12 cellular contexts compared by ENCODE assay signal in the genomic region with DNA sequence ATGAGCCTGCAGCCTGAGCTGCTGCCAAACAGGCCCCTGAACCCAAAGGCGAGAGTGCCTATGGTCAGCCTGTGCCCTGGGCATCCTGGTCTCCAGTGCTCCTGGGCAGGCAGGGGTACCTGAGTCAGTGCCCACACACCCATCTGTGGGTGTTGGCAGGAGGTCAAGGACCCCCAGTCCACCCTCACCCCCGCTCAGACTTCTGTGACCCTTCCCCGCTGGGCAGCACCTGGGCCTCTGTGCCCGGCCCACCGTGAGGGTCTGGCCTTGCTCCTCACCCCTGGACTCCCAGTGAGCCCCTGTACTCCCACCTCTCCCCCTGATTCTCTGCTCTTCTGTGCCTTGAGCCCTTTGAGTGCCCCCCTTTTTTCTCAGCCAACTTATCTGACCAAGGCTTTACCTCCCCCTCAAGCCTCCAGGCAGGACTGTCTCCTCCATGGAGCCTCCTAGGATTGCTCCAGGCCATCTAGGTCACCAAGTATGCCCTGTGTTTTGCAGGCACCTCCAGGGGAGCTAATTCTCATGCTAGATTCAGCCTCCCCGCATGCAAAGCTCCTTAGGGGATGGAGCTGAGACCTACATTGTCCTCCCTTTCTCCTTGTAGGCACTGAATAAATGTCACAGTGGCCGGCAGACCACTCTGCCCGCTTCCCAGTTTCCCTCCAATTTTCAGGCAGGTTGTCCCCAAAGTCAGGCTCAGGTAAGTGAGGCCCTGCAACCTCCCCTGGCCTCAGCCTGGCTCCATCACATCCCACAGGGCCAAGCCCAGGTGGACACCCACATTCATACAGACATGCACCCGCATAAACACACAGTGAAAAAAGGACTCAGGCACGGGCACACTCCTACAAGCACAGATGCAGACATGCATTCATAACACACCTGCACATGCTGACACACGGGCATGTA.
DNase-seq lines count a peak whose midpoint lies in the region; ATAC-seq and TF ChIP-seq lines count a peak whose summit lies in the region.
"Had no signal": no experiment of that assay in that cellular context is flagged by ENCODE, and none has a peak within 500 bp of the region (broad histone marks: within the 10 kb centered on the region; RNA-seq: fewer than 3 reads in every experiment).

No MANE protein-coding gene starts in this region.

- CTCF ChIA-PET in HEK293 (lab: Yijun Ruan, JAX): interaction anchor here (0.6 to 11.4 kb wide), 10 partner anchors 9 to 122 kb away, joined by 3 to 85 read pairs (median 4); no protein-coding TSS in a partner anchor

- H3K9me3 ChIP-seq in HEK293 (ENCODE audit: control insufficient read depth, insufficient read depth, low read depth, low read length) (no peaks in the 10 kb centered on the region), SU-DHL-6 (ENCODE audit: insufficient read depth, low read length) (no peaks in the 10 kb centered on the region), iPS-15b (ENCODE audit: control insufficient read depth, insufficient read depth, low read length) (no peaks in the 10 kb centered on the region)
- H3K9me3 ChIP-seq: colonic mucosa, MG63, ovary had no signal

- POLR2A ChIA-PET in HEK293 (lab: Yijun Ruan, JAX): interaction anchor here (1.0 to 1.2 kb wide), 3 partner anchors 9 to 28 kb away, joined by 3 to 8 read pairs (median 4); a partner anchor contains a TSS

- H3K36me3 ChIP-seq in HEK293 (ENCODE audit: control insufficient read depth in 2 of 2, insufficient read depth in 1 of 2, low read length in 2 of 2): no peaks in the 10 kb centered on the region
- H3K36me3 ChIP-seq in SU-DHL-6 (ENCODE audit: low read length): no peaks in the 10 kb centered on the region
- peaks cover 2% of the 10 kb centered on the region for H3K36me3 ChIP-seq in iPS-15b (ENCODE audit: control insufficient read depth, insufficient read depth, low read length)
- H3K36me3 ChIP-seq: colonic mucosa, MG63, ovary had no signal

- H2AFZ ChIP-seq in SU-DHL-6 (ENCODE audit: low read depth, low read length, severe bottlenecking): no peak overlapping the region

- no peaks in the 10 kb centered on the region for H3K36me3 Mint-ChIP-seq in stimulated activated naive B cell treated with anti-CD40 and anti-IgM and Interleukin-4, amounts not matched to agents 10 μg/mL and 1 μg/mL and 100 μg/mL, for 72 hours

- peaks cover 45 to 54% of the 10 kb centered on the region in 2 donors for H3K4me1 Mint-ChIP-seq in stimulated activated naive B cell treated with anti-CD40 and anti-IgM and Interleukin-4, amounts not matched to agents 10 μg/mL and 1 μg/mL and 100 μg/mL, for 72 hours
- H3K4me1 Mint-ChIP-seq: activated T-helper 17 cell treated with anti-CD3 and anti-CD28 coated beads, Interleukin-2, amount 50 U/mL, for 72 hours had no signal

- H3K4me1 ChIP-seq in HEK293 (ENCODE audit: control insufficient read depth, insufficient read depth, low read length) (peaks cover 3% of the 10 kb centered on the region), iPS-15b (ENCODE audit: control insufficient read depth, insufficient read depth, low read length) (peaks cover 7% of the 10 kb centered on the region)
- H3K4me1 ChIP-seq: colonic mucosa had no signal

- H3K9ac ChIP-seq in SU-DHL-6 (ENCODE audit: low read length) (peak overlapping the region; percentile 96), iPS-15b (ENCODE audit: low read depth, low read length) (no peak overlapping the region)

- no peaks in the 10 kb centered on the region for H3K9me3 Mint-ChIP-seq in stimulated activated naive B cell treated with anti-CD40 and anti-IgM and Interleukin-4, amounts not matched to agents 10 μg/mL and 1 μg/mL and 100 μg/mL, for 72 hours
- H3K9me3 Mint-ChIP-seq: activated T-helper 17 cell treated with anti-CD3 and anti-CD28 coated beads, Interleukin-2, amount 50 U/mL, for 72 hours had no signal

- peak overlapping the region; percentile 94 for H3K4me2 ChIP-seq in SU-DHL-6 (ENCODE audit: low read depth, low read length, poor library complexity, severe bottlenecking)

- TF ChIP-seq CTCF in HEK293 (tag by site-specific recombination; IDR thresholded peaks at IDR 0.05) (no peak), SU-DHL-6 (IDR thresholded peaks at IDR 0.05; ENCODE audit: insufficient read depth, low read length, poor library complexity, severe bottlenecking) (no peak)

- H4K20me1 ChIP-seq in SU-DHL-6 (ENCODE audit: low read depth, low read length): no peaks in the 10 kb centered on the region

- no peak for DNase-seq in stimulated activated naive B cell treated with anti-CD40 and anti-IgM and Interleukin-4, amounts not matched to agents 10 μg/mL and 1 μg/mL and 100 μg/mL, for 72 hours
- no peak for DNase-seq in NOMO-1 treated with dmso at 0.1 percent for 144 hours (lab: John Stamatoyannopoulos, UW; ENCODE audit: unreplicated experiment)
- DNase-seq: NCI-H524 treated with DMSO at 0.1 percent for 48 hours had no signal

- H3K27ac ChIP-seq in HEK293 (ENCODE audit: extremely low read depth, low read depth, low read length): no peak overlapping the region
- H3K27ac ChIP-seq in SU-DHL-6 (ENCODE audit: low read depth, low read length): peak overlapping the region; percentile 94
- H3K27ac ChIP-seq: colonic mucosa, ovary had no signal

- peaks cover 44% of the 10 kb centered on the region for H3F3A ChIP-seq in SU-DHL-6 (ENCODE audit: insufficient read depth)

- H3K27me3 ChIP-seq in SU-DHL-6 (ENCODE audit: low read length) (no peaks in the 10 kb centered on the region), iPS-15b (ENCODE audit: control insufficient read depth, insufficient read depth, low read length) (no peaks in the 10 kb centered on the region)
- H3K27me3 ChIP-seq: colonic mucosa, MG63, ovary had no signal

- H3K4me3 ChIP-seq in HEK293 (ENCODE audit: low read depth, low read length) (no peak overlapping the region), SU-DHL-6 (ENCODE audit: insufficient read depth, low read length, poor library complexity, severe bottlenecking) (peak overlapping the region; percentile 64), iPS-15b (ENCODE audit: low read depth, low read length) (peak overlapping the region; percentile 33)
- H3K4me3 ChIP-seq: colonic mucosa, MG63, ovary had no signal

- peak overlapping the region; percentile 90 for H3K27ac Mint-ChIP-seq in stimulated activated naive B cell treated with anti-CD40 and anti-IgM and Interleukin-4, amounts not matched to agents 10 μg/mL and 1 μg/mL and 100 μg/mL, for 72 hours
- H3K27ac Mint-ChIP-seq: activated T-helper 17 cell treated with anti-CD3 and anti-CD28 coated beads, Interleukin-2, amount 50 U/mL, for 72 hours had no signal

- H3K4me3 Mint-ChIP-seq in stimulated activated naive B cell treated with anti-CD40 and anti-IgM and Interleukin-4, amounts not matched to agents 10 μg/mL and 1 μg/mL and 100 μg/mL, for 72 hours: peak overlapping the region; percentile 74 to 81
- H3K4me3 Mint-ChIP-seq: activated T-helper 17 cell treated with anti-CD3 and anti-CD28 coated beads, Interleukin-2, amount 50 U/mL, for 72 hours had no signal

- H3K79me2 ChIP-seq in SU-DHL-6 (ENCODE audit: insufficient read depth, low read length): peaks cover 37% of the 10 kb centered on the region

- no peaks in the 10 kb centered on the region for H3K27me3 Mint-ChIP-seq in stimulated activated naive B cell treated with anti-CD40 and anti-IgM and Interleukin-4, amounts not matched to agents 10 μg/mL and 1 μg/mL and 100 μg/mL, for 72 hours

- H3K9me2 ChIP-seq in SU-DHL-6 (replicated peaks; ENCODE audit: insufficient read depth, low read length): no peaks in the 10 kb centered on the region

- no peak for ATAC-seq in stimulated activated naive B cell treated with anti-CD40 and anti-IgM and Interleukin-4, amounts not matched to agents 10 μg/mL and 1 μg/mL and 100 μg/mL, for 72 hours (replicated peaks)
- ATAC-seq in GM18909 (IDR thresholded peaks at IDR 0.05; ENCODE audit: poor library complexity, unreplicated experiment) (no peak), HG02588 (IDR thresholded peaks at IDR 0.05; ENCODE audit: unreplicated experiment) (no peak)

TF ChIP-seq in HEK293, 187 proteins besides CTCF, POLR2A, EP300 and RAD21:
- TF ChIP-seq, protein P1, sequence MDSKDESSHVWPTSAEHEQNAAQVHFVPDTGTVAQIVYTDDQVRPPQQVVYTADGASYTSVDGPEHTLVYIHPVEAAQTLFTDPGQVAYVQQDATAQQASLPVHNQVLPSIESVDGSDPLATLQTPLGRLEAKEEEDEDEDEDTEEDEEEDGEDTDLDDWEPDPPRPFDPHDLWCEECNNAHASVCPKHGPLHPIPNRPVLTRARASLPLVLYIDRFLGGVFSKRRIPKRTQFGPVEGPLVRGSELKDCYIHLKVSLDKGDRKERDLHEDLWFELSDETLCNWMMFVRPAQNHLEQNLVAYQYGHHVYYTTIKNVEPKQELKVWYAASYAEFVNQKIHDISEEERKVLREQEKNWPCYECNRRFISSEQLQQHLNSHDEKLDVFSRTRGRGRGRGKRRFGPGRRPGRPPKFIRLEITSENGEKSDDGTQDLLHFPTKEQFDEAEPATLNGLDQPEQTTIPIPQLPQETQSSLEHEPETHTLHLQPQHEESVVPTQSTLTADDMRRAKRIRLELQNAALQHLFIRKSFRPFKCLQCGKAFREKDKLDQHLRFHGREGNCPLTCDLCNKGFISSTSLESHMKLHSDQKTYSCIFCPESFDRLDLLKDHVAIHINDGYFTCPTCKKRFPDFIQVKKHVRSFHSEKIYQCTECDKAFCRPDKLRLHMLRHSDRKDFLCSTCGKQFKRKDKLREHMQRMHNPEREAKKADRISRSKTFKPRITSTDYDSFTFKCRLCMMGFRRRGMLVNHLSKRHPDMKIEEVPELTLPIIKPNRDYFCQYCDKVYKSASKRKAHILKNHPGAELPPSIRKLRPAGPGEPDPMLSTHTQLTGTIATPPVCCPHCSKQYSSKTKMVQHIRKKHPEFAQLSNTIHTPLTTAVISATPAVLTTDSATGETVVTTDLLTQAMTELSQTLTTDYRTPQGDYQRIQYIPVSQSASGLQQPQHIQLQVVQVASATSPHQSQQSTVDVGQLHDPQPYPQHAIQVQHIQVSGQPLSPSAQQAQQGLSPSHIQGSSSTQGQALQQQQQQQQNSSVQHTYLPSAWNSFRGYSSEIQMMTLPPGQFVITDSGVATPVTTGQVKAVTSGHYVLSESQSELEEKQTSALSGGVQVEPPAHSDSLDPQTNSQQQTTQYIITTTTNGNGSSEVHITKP (tag by site-specific recombination; IDR thresholded peaks at IDR 0.05): no peak
- peak; percentile 38; the same call in 1 of the 2 replicates for TF ChIP-seq GLIS1 (tag by site-specific recombination; IDR thresholded peaks at IDR 0.05)
TF ChIP-seq in HEK293: peak in this region for 1.
